In genomic region chr19:35592226-35592625, GRCh38 we compare ENCODE assay signal across 1 cellular context.
TF ChIP-seq lines count a peak whose summit lies in the region.

No MANE protein-coding gene starts in this region.

TF ChIP-seq in H1, 55 proteins besides CTCF, POLR2A, EP300 and RAD21:
- no peak for TF ChIP-seq NANOG (IDR thresholded peaks at IDR 0.05; ENCODE audit: insufficient read depth, low read depth, low read length, poor library complexity, severe bottlenecking)
- TF ChIP-seq TEAD4 (IDR thresholded peaks at IDR 0.05; ENCODE audit: low read depth, low read length): no peak
- no peak for TF ChIP-seq CEBPB (IDR thresholded peaks at IDR 0.05; ENCODE audit: low read depth, low read length)
- no peak for TF ChIP-seq RFX5 (IDR thresholded peaks at IDR 0.05; ENCODE audit: borderline replicate concordance, low read depth, low read length)
- no peak for TF ChIP-seq KDM5A (IDR thresholded peaks at IDR 0.05; ENCODE audit: low read length)
- no peak for TF ChIP-seq ATF3 (IDR thresholded peaks at IDR 0.05; ENCODE audit: insufficient read depth, low read depth, low read length)
- TF ChIP-seq CREB1 (IDR thresholded peaks at IDR 0.05): no peak
